Comparison of ENCODE assay signal across 11 cellular contexts in the genomic region with DNA sequence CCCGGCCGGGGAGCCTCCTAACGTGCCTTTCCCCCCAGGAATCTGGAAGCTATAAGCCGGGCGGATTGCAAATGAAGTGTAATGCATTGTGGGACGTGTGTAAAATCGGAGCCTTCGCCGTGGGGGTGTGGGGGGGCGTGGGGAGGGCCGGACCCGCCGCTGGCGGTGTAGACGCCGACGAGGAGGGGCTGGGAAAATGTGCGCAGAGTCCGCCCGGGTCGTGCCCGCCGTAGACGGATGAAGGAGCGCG. TPM values are rescaled to one million over a fixed set of nuclear protein-coding genes. Genes with fewer than 3 reads are reported as not detected.
DNase-seq lines count a peak whose midpoint lies in the region; ATAC-seq, FAIRE-seq and TF ChIP-seq lines count a peak whose summit lies in the region.
"Had no signal": no experiment of that assay in that cellular context is flagged by ENCODE, and none has a peak within 500 bp of the region (broad histone marks: within the 10 kb centered on the region; RNA-seq: fewer than 3 reads in every experiment).

No MANE protein-coding gene starts in this region.

- H3K36me3 ChIP-seq in mammary epithelial cell (ENCODE audit: insufficient read depth, low read length) (no peaks in the 10 kb centered on the region), kidney (ENCODE audit: control insufficient read depth in 1 of 2, insufficient read depth in 2 of 2, low read length in 2 of 2) (no peaks in the 10 kb centered on the region)

- H3K4me1 ChIP-seq in H9 (ENCODE audit: insufficient read depth, low read length): peaks cover 3% of the 10 kb centered on the region
- peaks cover 14% of the 10 kb centered on the region for H3K4me1 ChIP-seq in mammary epithelial cell (ENCODE audit: insufficient read depth, low read length)
- H3K4me1 ChIP-seq in kidney (ENCODE audit: control insufficient read depth in 1 of 2, insufficient read depth in 1 of 2, low read depth in 1 of 2, low read length in 2 of 2): peaks cover 0 to 2% of the 10 kb centered on the region in 2 donors

- dilution Hi-C loops in mammary epithelial cell (cut with HindIII; ENCODE audit: low sequenced_read_pairs): no loop called here

- H3K79me1 ChIP-seq in H9 (ENCODE audit: insufficient read depth, low read depth, low read length, poor library complexity, severe bottlenecking): no peaks in the 10 kb centered on the region

- peaks cover 8% of the 10 kb centered on the region; the same call in 1 of the 2 replicates for H3K79me2 ChIP-seq in H9 (ENCODE audit: insufficient read depth, low read length)
- H3K79me2 ChIP-seq in mammary epithelial cell (ENCODE audit: insufficient read depth, low read length): no peaks in the 10 kb centered on the region

- peaks cover 16 to 21% (median 19%) of the 10 kb centered on the region in 3 experiments for H3K36me3 Mint-ChIP-seq in H9 (ENCODE audit: insufficient read depth in 1 of 3, low read depth in 3 of 3)
- H3K36me3 Mint-ChIP-seq in stimulated activated effector memory CD8-positive, alpha-beta T cell treated with anti-CD3 and anti-CD28 coated beads, Interleukin-12 subunit alpha, Interleukin-12 subunit beta, amount 100 ng/mL, for 72 hours: no peaks in the 10 kb centered on the region
- H3K36me3 Mint-ChIP-seq: CD8-positive, alpha-beta T cell; stimulated activated memory B cell treated with anti-CD40 and anti-IgM and Interleukin-4, amounts not matched to agents 10 μg/mL and 1 μg/mL and 100 μg/mL, for 72 hours had no signal

- DNase-seq in H9 (no peak), mammary epithelial cell (no peak), kidney (no peak), OCI-M2 (lab: John Stamatoyannopoulos, UW; ENCODE audit: unreplicated experiment) (no peak), T-helper 9 cell (no peak)
- DNase-seq in activated CD8-positive, alpha-beta memory T cell treated with anti-CD3 and anti-CD28 coated beads, Interleukin-2, amount 50 U/mL, for 48 hours: no peak
- DNase-seq in stimulated activated effector memory CD8-positive, alpha-beta T cell treated with anti-CD3 and anti-CD28 coated beads, Interleukin-12 subunit alpha, Interleukin-12 subunit beta, amount 100 ng/mL, for 72 hours (ENCODE audit: low spot score in 2 of 2): no peak
- DNase-seq: activated CD4-positive, alpha-beta T cell treated with anti-CD3 and anti-CD28 coated beads for 4 hours; CD8-positive, alpha-beta T cell had no signal

- CTCF ChIA-PET in mammary epithelial cell (lab: Charles Lee; ENCODE audit: low non-redundant PET): no interaction called here

- H3K23ac ChIP-seq in H9 (ENCODE audit: insufficient read length, low read depth, low read length): no peak overlapping the region

- no peak overlapping the region for H3K4ac ChIP-seq in H9 (ENCODE audit: low read depth, low read length)

- H3K4me2 ChIP-seq in H9 (ENCODE audit: insufficient read depth, insufficient read length, low read length) (peak overlapping the region; percentile 83), mammary epithelial cell (ENCODE audit: insufficient read depth, low read depth, low read length) (peak overlapping the region; percentile 8)

- no peak overlapping the region for H4K91ac ChIP-seq in H9 (ENCODE audit: insufficient read length, low read depth, low read length)

- no CpG with 5 or more reads among the region's 26 CpGs for WGBS in H9 (ENCODE audit: extremely low coverage, insufficient read length, low lambda C conversion rate)
- WGBS in mammary epithelial cell (ENCODE audit: low coverage, missing lambda C conversion rate): no CpG with 5 or more reads among the region's 26 CpGs

- no peak overlapping the region for H4K5ac ChIP-seq in H9 (ENCODE audit: insufficient read length, low read depth, low read length)

- H3K9me3 Mint-ChIP-seq in H9: peaks cover 13 to 19% of the 10 kb centered on the region in 2 experiments
- no peaks in the 10 kb centered on the region for H3K9me3 Mint-ChIP-seq in stimulated activated effector memory CD8-positive, alpha-beta T cell treated with anti-CD3 and anti-CD28 coated beads, Interleukin-12 subunit alpha, Interleukin-12 subunit beta, amount 100 ng/mL, for 72 hours
- H3K9me3 Mint-ChIP-seq: CD8-positive, alpha-beta T cell had no signal

- no peak overlapping the region for H3K27ac ChIP-seq in H9 (ENCODE audit: insufficient read length, low read depth, low read length)
- H3K27ac ChIP-seq in mammary epithelial cell (ENCODE audit: insufficient read depth, low read depth, low read length): no peak overlapping the region
- H3K27ac ChIP-seq in kidney (ENCODE audit: low read depth in 2 of 2, low read length in 2 of 2): no peak overlapping the region
- peak overlapping the region in 4 of 21 experiments; percentile 0 to 57 (median 31) for H3K27ac ChIP-seq in skin epidermis

- in situ Hi-C loops in mammary epithelial cell (cut with MboI; ENCODE audit: low sequenced_read_pairs in 2 of 2): no loop called here

- peak overlapping the region in 1 of 3 experiments; percentile 6 for H3K4me3 ChIP-seq in mammary epithelial cell (replicated peaks in 1 of 3; ENCODE audit: insufficient read depth in 1 of 3, low read depth in 2 of 3, low read length in 3 of 3)
- peak overlapping the region; percentile 30 to 65 for H3K4me3 ChIP-seq in kidney (ENCODE audit: low read length in 2 of 2)
- peak overlapping the region; percentile 32 to 54 (median 42) for H3K4me3 ChIP-seq in skin epidermis

- H3K14ac ChIP-seq in H9 (ENCODE audit: insufficient read depth, low read length): peak overlapping the region; percentile 95

- H4K8ac ChIP-seq in H9 (replicated peaks; ENCODE audit: insufficient read length, low read depth, low read length): no peak overlapping the region

- H3K27me3 ChIP-seq in H9 (ENCODE audit: insufficient read depth, low read length): no peaks in the 10 kb centered on the region; the same call in 1 of the 2 replicates
- H3K27me3 ChIP-seq in mammary epithelial cell (ENCODE audit: insufficient read depth, low read length): peaks cover 21% of the 10 kb centered on the region

- H2BK120ac ChIP-seq in H9 (ENCODE audit: low read depth, low read length, poor library complexity, severe bottlenecking): no peak overlapping the region

- peak overlapping the region; percentile 67 for H3K9ac ChIP-seq in H9 (ENCODE audit: extremely low read depth, insufficient read length, low read length)
- no peak overlapping the region for H3K9ac ChIP-seq in mammary epithelial cell (ENCODE audit: insufficient read depth, low read length)
- no peak overlapping the region for H3K9ac ChIP-seq in kidney (ENCODE audit: low read length in 2 of 2)

- no TSS peak for BruUV-seq in mammary epithelial cell (replicated peaks; lab: Mats Ljungman, UMichigan)

- no peak overlapping the region for H3K18ac ChIP-seq in H9 (ENCODE audit: insufficient read length, low read depth, low read length)

- H3K4me1 Mint-ChIP-seq in H9: peaks cover 33 to 41% of the 10 kb centered on the region in 2 experiments
- peaks cover 10% of the 10 kb centered on the region for H3K4me1 Mint-ChIP-seq in stimulated activated effector memory CD8-positive, alpha-beta T cell treated with anti-CD3 and anti-CD28 coated beads, Interleukin-12 subunit alpha, Interleukin-12 subunit beta, amount 100 ng/mL, for 72 hours

- H3K27ac Mint-ChIP-seq in H9: peak overlapping the region in 1 of 3 experiments; percentile 56; a peak in 2 of 7 replicates
- no peak overlapping the region for H3K27ac Mint-ChIP-seq in stimulated activated effector memory CD8-positive, alpha-beta T cell treated with anti-CD3 and anti-CD28 coated beads, Interleukin-12 subunit alpha, Interleukin-12 subunit beta, amount 100 ng/mL, for 72 hours
- H3K27ac Mint-ChIP-seq: CD8-positive, alpha-beta T cell; stimulated activated memory B cell treated with anti-CD40 and anti-IgM and Interleukin-4, amounts not matched to agents 10 μg/mL and 1 μg/mL and 100 μg/mL, for 72 hours had no signal

- no peak overlapping the region for H2BK15ac ChIP-seq in H9 (ENCODE audit: low read depth, low read length)

- H3K4me3 Mint-ChIP-seq in H9: peak overlapping the region; percentile 70 to 97
- H3K4me3 Mint-ChIP-seq in stimulated activated effector memory CD8-positive, alpha-beta T cell treated with anti-CD3 and anti-CD28 coated beads, Interleukin-12 subunit alpha, Interleukin-12 subunit beta, amount 100 ng/mL, for 72 hours: no peak overlapping the region
- H3K4me3 Mint-ChIP-seq: CD8-positive, alpha-beta T cell; stimulated activated memory B cell treated with anti-CD40 and anti-IgM and Interleukin-4, amounts not matched to agents 10 μg/mL and 1 μg/mL and 100 μg/mL, for 72 hours had no signal

- H3T11ph ChIP-seq in H9 (ENCODE audit: low read length): no peak overlapping the region

- intact Hi-C loops in mammary epithelial cell (cut with micrococcal nuclease) (no loop called here), kidney (cut with DNase I) (no loop called here)

- peaks cover 58% of the 10 kb centered on the region for H3K27me3 Mint-ChIP-seq in H9 (ENCODE audit: low read depth)

- FAIRE-seq in kidney (lab: Jason Lieb, UNC): no peak

- ATAC-seq in stimulated activated effector memory CD8-positive, alpha-beta T cell treated with anti-CD3 and anti-CD28 coated beads, Interleukin-12 subunit alpha, Interleukin-12 subunit beta, amount 100 ng/mL, for 72 hours: no peak
- ATAC-seq: CD8-positive, alpha-beta T cell; stimulated activated memory B cell treated with anti-CD40 and anti-IgM and Interleukin-4, amounts not matched to agents 10 μg/mL and 1 μg/mL and 100 μg/mL, for 72 hours had no signal

- H2AFZ ChIP-seq in H9 (ENCODE audit: low read length) (no peak overlapping the region), mammary epithelial cell (ENCODE audit: low read depth, low read length) (no peak overlapping the region)

- TF ChIP-seq CTCF in H9 (conservative IDR thresholded peaks at IDR 0.05) (no peak), mammary epithelial cell (conservative IDR thresholded peaks at IDR 0.05 in 1 of 2, IDR thresholded peaks at IDR 0.05 in 1 of 2; ENCODE audit: extremely low read depth in 1 of 2, insufficient read depth in 1 of 2, low read depth in 1 of 2, low read length in 2 of 2) (no peak), kidney (IDR thresholded peaks at IDR 0.05; ENCODE audit: borderline replicate concordance, extremely low read depth, insufficient read depth) (no peak)

- no peak overlapping the region for H2BK20ac ChIP-seq in H9 (ENCODE audit: low read depth, low read length, poor library complexity, severe bottlenecking)

- H4K20me1 ChIP-seq in H9 (ENCODE audit: control insufficient read depth, insufficient read depth, insufficient read length) (no peaks in the 10 kb centered on the region), mammary epithelial cell (ENCODE audit: insufficient read depth, low read length) (no peaks in the 10 kb centered on the region)

- H3K9me3 ChIP-seq in H9 (ENCODE audit: control insufficient read depth, low read depth, low read length) (peaks cover 8% of the 10 kb centered on the region), mammary epithelial cell (replicated peaks; ENCODE audit: insufficient read depth, low read length) (no peaks in the 10 kb centered on the region), kidney (ENCODE audit: control insufficient read depth in 1 of 2, low read length in 2 of 2) (no peaks in the 10 kb centered on the region)

- no peak overlapping the region for H3K56ac ChIP-seq in H9 (ENCODE audit: insufficient read length, low read depth, low read length)

- no peak overlapping the region for H2BK12ac ChIP-seq in H9 (ENCODE audit: insufficient read length, low read depth, low read length)

- H3K23me2 ChIP-seq in H9 (ENCODE audit: insufficient read length, low read depth, low read length, poor library complexity, severe bottlenecking): peaks cover 24% of the 10 kb centered on the region

- H2AK5ac ChIP-seq in H9 (ENCODE audit: insufficient read length, low read length): no peak overlapping the region

- H2BK5ac ChIP-seq in H9 (ENCODE audit: insufficient read length, low read length): no peak overlapping the region

RNA-seq across cellular contexts. Expression of a gene that starts 1.3 kb away (rescaled TPM):
- total RNA-seq in H9 (2021) (27.5 and 28.2 TPM in 2 replicates), mammary epithelial cell (10 to 100 TPM in 1 of 2 donors, 1 to 10 TPM in 1; 2.5 to 15.5 TPM), kidney (31.8 TPM)
- polyA plus RNA-seq in mammary epithelial cell (1.8 TPM), kidney (ENCODE audit: insufficient read depth, low read depth, low replicate concordance) (0.69 TPM)
- not detected for polyA minus RNA-seq in mammary epithelial cell
- total RNA-seq: CD8-positive, alpha-beta T cell had no signal
